12 cellular contexts compared by ENCODE assay signal in genomic region chr9:133533878-133534277, GRCh38. TPM values are rescaled to one million over a fixed set of nuclear protein-coding genes. Genes with fewer than 3 reads are reported as not detected.
DNase-seq lines count a peak whose midpoint lies in the region; ATAC-seq and TF ChIP-seq lines count a peak whose summit lies in the region.
"Had no signal": no experiment of that assay in that cellular context is flagged by ENCODE, and none has a peak within 500 bp of the region (broad histone marks: within the 10 kb centered on the region; RNA-seq: fewer than 3 reads in every experiment).

No MANE protein-coding gene starts in this region.

- H3K4me1 ChIP-seq in endodermal cell (ENCODE audit: control insufficient read depth, insufficient read depth, low read length) (no peaks in the 10 kb centered on the region), mucosa of descending colon (ENCODE audit: low read depth) (peaks cover 5% of the 10 kb centered on the region), tibial nerve (peaks cover 0 to 65% (median 20%) of the 10 kb centered on the region in 4 donors)

- no peak for TF ChIP-seq POLR2A in tibial nerve (IDR thresholded peaks at IDR 0.05)

- H3K9me3 Mint-ChIP-seq in endodermal cell: no peaks in the 10 kb centered on the region
- no peaks in the 10 kb centered on the region for H3K9me3 Mint-ChIP-seq in activated T-helper 1 cell treated with anti-CD3 and anti-CD28 coated beads, Interleukin-12 subunit alpha, Interleukin-12 subunit beta, Interleukin-2, Interleukin-4 antibody, amounts not matched to agents 30 ng/mL and 10 ng/mL and 1 ng/mL, durations not matched to agents 14 hours and 24 hours and 36 hours
- H3K9me3 Mint-ChIP-seq: central memory CD8-positive, alpha-beta T cell had no signal

- intact Hi-C loops in mucosa of descending colon (cut with DNase I, micrococcal nuclease): loop anchor here (5.0 kb wide), 2 partner anchors 183 to 193 kb away; no protein-coding TSS in a partner anchor
- intact Hi-C loops in activated T-helper 1 cell treated with anti-CD3 and anti-CD28 coated beads, Interleukin-12 subunit alpha, Interleukin-12 subunit beta, Interleukin-2, Interleukin-4 antibody, amounts not matched to agents 30 ng/mL and 10 ng/mL and 1 ng/mL, durations not matched to agents 14 hours and 24 hours and 36 hours (cut with micrococcal nuclease): loop anchor here (1.0 kb wide), 1 partner anchor 209 kb away; no protein-coding TSS in a partner anchor

- no peak overlapping the region for H3K4me3 ChIP-seq in endodermal cell (ENCODE audit: low read length)
- H3K4me3 ChIP-seq in mucosa of descending colon: no peak overlapping the region
- H3K4me3 ChIP-seq in tibial nerve: peak overlapping the region in 3 of 4 donors; percentile 29 to 47 (median 33)

- no peaks in the 10 kb centered on the region for H3K36me3 Mint-ChIP-seq in endodermal cell (ENCODE audit: low read depth)
- H3K36me3 Mint-ChIP-seq in activated T-helper 1 cell treated with anti-CD3 and anti-CD28 coated beads, Interleukin-12 subunit alpha, Interleukin-12 subunit beta, Interleukin-2, Interleukin-4 antibody, amounts not matched to agents 30 ng/mL and 10 ng/mL and 1 ng/mL, durations not matched to agents 14 hours and 24 hours and 36 hours (ENCODE audit: low read depth): no peaks in the 10 kb centered on the region

- no peak for TF ChIP-seq CTCF in endodermal cell (conservative IDR thresholded peaks at IDR 0.05)
- TF ChIP-seq CTCF in mucosa of descending colon (IDR thresholded peaks at IDR 0.05): no peak
- TF ChIP-seq CTCF in tibial nerve (IDR thresholded peaks at IDR 0.05): no peak
- no peak for TF ChIP-seq CTCF in RWPE1 (conservative IDR thresholded peaks at IDR 0.05; ENCODE audit: low read depth)

- H3K36me3 ChIP-seq in endodermal cell (ENCODE audit: control insufficient read depth, insufficient read depth, low read length): no peaks in the 10 kb centered on the region
- no peaks in the 10 kb centered on the region for H3K36me3 ChIP-seq in mucosa of descending colon (ENCODE audit: low read depth)
- no peaks in the 10 kb centered on the region for H3K36me3 ChIP-seq in tibial nerve

- H3K27me3 Mint-ChIP-seq in endodermal cell (ENCODE audit: insufficient read depth): peaks cover 13% of the 10 kb centered on the region
- peaks cover 11% of the 10 kb centered on the region for H3K27me3 Mint-ChIP-seq in activated T-helper 1 cell treated with anti-CD3 and anti-CD28 coated beads, Interleukin-12 subunit alpha, Interleukin-12 subunit beta, Interleukin-2, Interleukin-4 antibody, amounts not matched to agents 30 ng/mL and 10 ng/mL and 1 ng/mL, durations not matched to agents 14 hours and 24 hours and 36 hours (ENCODE audit: insufficient read depth)

- H3K27ac Mint-ChIP-seq in endodermal cell: no peak overlapping the region
- no peak overlapping the region for H3K27ac Mint-ChIP-seq in activated T-helper 1 cell treated with anti-CD3 and anti-CD28 coated beads, Interleukin-12 subunit alpha, Interleukin-12 subunit beta, Interleukin-2, Interleukin-4 antibody, amounts not matched to agents 30 ng/mL and 10 ng/mL and 1 ng/mL, durations not matched to agents 14 hours and 24 hours and 36 hours

- no peak overlapping the region for H3K9ac ChIP-seq in endodermal cell (ENCODE audit: extremely low read depth, low read length, poor library complexity, severe bottlenecking)

- peak; percentile 7 for ATAC-seq in mucosa of descending colon

- H3K27ac ChIP-seq in endodermal cell (ENCODE audit: low read depth, low read length) (peak overlapping the region; percentile 44), tibial nerve (peak overlapping the region in 3 of 4 donors; percentile 55 to 64 (median 62)), RWPE1 (no peak overlapping the region)

- WGBS in endodermal cell (ENCODE audit: insufficient coverage in 1 of 2, insufficient read length in 1 of 2), 2 experiments: 75% methylated on average over 11 of the region's 11 CpGs; no CpG with 5 or more reads in 1 of the 2 experiments
- WGBS in tibial nerve, 2 donors: 27 to 45% methylated on average over 6 to 10 of the region's 11 CpGs

- no peaks in the 10 kb centered on the region for H3K9me3 ChIP-seq in endodermal cell (ENCODE audit: control insufficient read depth, low read length)
- H3K9me3 ChIP-seq in mucosa of descending colon: no peaks in the 10 kb centered on the region
- no peaks in the 10 kb centered on the region for H3K9me3 ChIP-seq in tibial nerve

- peak; percentile 14 for DNase-seq in activated CD4-positive, alpha-beta T cell treated with anti-CD3 and anti-CD28 coated beads for 48 hours
- DNase-seq in activated CD4-positive, alpha-beta T cell treated with anti-CD3 and anti-CD28 coated beads, Interleukin-2, amount 50 U/mL, for 1 hour: no peak
- no peak for DNase-seq in endodermal cell
- no peak for DNase-seq in mucosa of descending colon
- DNase-seq in tibial nerve (ENCODE audit: low spot score in 2 of 2): no peak
- DNase-seq in activated T-helper 1 cell treated with anti-CD3 and anti-CD28 coated beads, Interleukin-12 subunit alpha, Interleukin-12 subunit beta, Interleukin-2, Interleukin-4 antibody, amounts not matched to agents 30 ng/mL and 10 ng/mL and 1 ng/mL, durations not matched to agents 14 hours and 24 hours and 36 hours (ENCODE audit: low spot score): no peak
- DNase-seq in RWPE1 (ENCODE audit: low spot score): no peak
- DNase-seq in NCI-H1105 treated with DMSO at 0.1 percent for 48 hours (lab: John Stamatoyannopoulos, UW): no peak
- DNase-seq: NCI-H187 treated with DMSO at 0.1 percent for 48 hours had no signal

- POLR2A ChIA-PET in RWPE1 (lab: Yijun Ruan, JAX; ENCODE audit: low non-redundant PET): no interaction called here

- no peaks in the 10 kb centered on the region for H3K4me1 Mint-ChIP-seq in endodermal cell
- no peaks in the 10 kb centered on the region for H3K4me1 Mint-ChIP-seq in activated T-helper 1 cell treated with anti-CD3 and anti-CD28 coated beads, Interleukin-12 subunit alpha, Interleukin-12 subunit beta, Interleukin-2, Interleukin-4 antibody, amounts not matched to agents 30 ng/mL and 10 ng/mL and 1 ng/mL, durations not matched to agents 14 hours and 24 hours and 36 hours (ENCODE audit: low read depth)
- H3K4me1 Mint-ChIP-seq: central memory CD8-positive, alpha-beta T cell had no signal

- no peak for TF ChIP-seq EP300 in tibial nerve (IDR thresholded peaks at IDR 0.05)

- peaks cover 11% of the 10 kb centered on the region for H3K27me3 ChIP-seq in endodermal cell (ENCODE audit: control insufficient read depth, insufficient read depth, low read length, poor library complexity, severe bottlenecking)
- peaks cover 0 to 48% of the 10 kb centered on the region in 2 donors for H3K27me3 ChIP-seq in tibial nerve

- CTCF ChIA-PET in RWPE1 (lab: Yijun Ruan, JAX): interaction anchor here (0.6 to 3.4 kb wide), 4 partner anchors 9 to 194 kb away, joined by 3 to 21 read pairs (median 4); no protein-coding TSS in a partner anchor

- H3K4me3 Mint-ChIP-seq in endodermal cell: no peak overlapping the region
- no peak overlapping the region for H3K4me3 Mint-ChIP-seq in activated T-helper 1 cell treated with anti-CD3 and anti-CD28 coated beads, Interleukin-12 subunit alpha, Interleukin-12 subunit beta, Interleukin-2, Interleukin-4 antibody, amounts not matched to agents 30 ng/mL and 10 ng/mL and 1 ng/mL, durations not matched to agents 14 hours and 24 hours and 36 hours
- H3K4me3 Mint-ChIP-seq: central memory CD8-positive, alpha-beta T cell had no signal

RNA-seq across cellular contexts. Expression of gene ADAMTSL2, which starts 0.6 kb away (rescaled TPM):
- under 1 TPM; 0.18 to 0.93 TPM for total RNA-seq in endodermal cell
- polyA plus RNA-seq in endodermal cell (2013, experiment 1 of 2): 2.2 TPM
- 3.0 TPM for polyA plus RNA-seq in endodermal cell (2013, experiment 2 of 2)
- 1 to 10 TPM; 1.3 to 2.7 (median 1.5) TPM for total RNA-seq in mucosa of descending colon
- total RNA-seq in tibial nerve: 10 to 100 TPM; 11.1 to 38.9 (median 26.9) TPM
- total RNA-seq in activated T-helper 1 cell treated with anti-CD3 and anti-CD28 coated beads, Interleukin-12 subunit alpha, Interleukin-12 subunit beta, Interleukin-2, Interleukin-4 antibody, amounts not matched to agents 30 ng/mL and 10 ng/mL and 1 ng/mL, durations not matched to agents 14 hours and 24 hours and 36 hours: not detected in 2 replicates

RNA-seq across cellular contexts. Expression of gene MYMK, which starts 9.1 kb away (rescaled TPM):
- total RNA-seq in endodermal cell (not detected), mucosa of descending colon (not detected), tibial nerve (1 to 10 TPM in 2 of 4 donors, not detected in 2; 1.4 to 8.3 TPM)
- not detected for polyA plus RNA-seq in endodermal cell (2013, experiment 1 of 2)
- 0.50 TPM for polyA plus RNA-seq in endodermal cell (2013, experiment 2 of 2)
- total RNA-seq in activated T-helper 1 cell treated with anti-CD3 and anti-CD28 coated beads, Interleukin-12 subunit alpha, Interleukin-12 subunit beta, Interleukin-2, Interleukin-4 antibody, amounts not matched to agents 30 ng/mL and 10 ng/mL and 1 ng/mL, durations not matched to agents 14 hours and 24 hours and 36 hours: not detected in 2 replicates
- total RNA-seq: posterior vena cava, SK-MEL-5 had no signal

RNA-seq across cellular contexts. Expression of gene SLC2A6, which starts 55.0 kb away (rescaled TPM):
- 10 to 100 TPM; 11.6 to 17.7 TPM for total RNA-seq in endodermal cell
- polyA plus RNA-seq in endodermal cell (2013, experiment 1 of 2): 10.7 TPM
- 10.5 TPM for polyA plus RNA-seq in endodermal cell (2013, experiment 2 of 2)
- total RNA-seq in mucosa of descending colon: 1 to 10 TPM; 2.6 to 5.3 (median 2.8) TPM
- total RNA-seq in tibial nerve: 1 to 10 TPM; 2.1 to 6.3 (median 3.0) TPM
- total RNA-seq in activated T-helper 1 cell treated with anti-CD3 and anti-CD28 coated beads, Interleukin-12 subunit alpha, Interleukin-12 subunit beta, Interleukin-2, Interleukin-4 antibody, amounts not matched to agents 30 ng/mL and 10 ng/mL and 1 ng/mL, durations not matched to agents 14 hours and 24 hours and 36 hours: 4.1 and 4.6 TPM in 2 replicates

Comparison
In these comparisons a context has a peak if more than half of its experiments do, and no peak if none do; other contexts are left out.
1. H3K4me3 ChIP-seq: peak in tibial nerve (3 of 4); none in endodermal cell (single experiment) and mucosa of descending colon (single experiment).